In genomic region chr2:174708713-174709112, GRCh38 we compare ENCODE assay signal across 1 cellular context.
TF ChIP-seq lines count a peak whose summit lies in the region.

No MANE protein-coding gene starts in this region.

TF ChIP-seq in K562, 482 proteins besides CTCF, POLR2A, EP300 and RAD21 (continued from another document):
- TF ChIP-seq PBX2 (CRISPR knock-in tag; IDR thresholded peaks at IDR 0.05; ENCODE audit: low read depth) (no peak), PBX2 (tag; conservative IDR thresholded peaks at IDR 0.05; ENCODE audit: low read depth) (no peak), ZNF277 (CRISPR knock-in tag; IDR thresholded peaks at IDR 0.05; ENCODE audit: borderline replicate concordance) (no peak)
